5 cellular contexts compared by ENCODE assay signal in the genomic region with DNA sequence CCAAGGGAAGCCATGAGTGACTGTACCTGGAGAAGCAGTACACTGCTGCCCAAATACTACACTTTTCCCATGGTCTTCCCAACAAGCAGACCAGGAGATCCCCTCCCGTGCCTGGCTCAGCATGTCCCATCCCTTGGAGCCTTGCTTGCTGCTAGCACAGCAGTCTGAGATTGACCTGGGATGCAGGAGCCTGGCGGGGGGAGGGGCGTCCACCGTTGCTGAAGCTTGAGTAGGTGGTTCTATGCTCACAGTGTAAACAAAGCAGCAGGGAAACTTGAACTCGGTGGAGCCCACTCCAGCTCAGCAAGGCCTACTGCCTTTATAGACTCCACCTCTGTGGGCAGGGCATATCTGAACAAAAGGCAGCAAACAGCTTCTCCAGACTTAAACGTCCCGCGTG.
A peak's percentile ranks its signal among the peaks of the same experiment; 100 is the strongest.
DNase-seq lines count a peak whose midpoint lies in the region; ATAC-seq and FAIRE-seq lines count a peak whose summit lies in the region.
"Not testable (repeated sequence)": the region's sequence is repeated elsewhere in the genome, so short reads cannot be mapped to it uniquely, and the experiment has no call there.

No MANE protein-coding gene starts in this region.

- H2BK5ac ChIP-seq in mesenchymal stem cell (ENCODE audit: low read depth, low read length, poor library complexity, severe bottlenecking); neuronal stem cell (ENCODE audit: low read length): not testable (repeated sequence)

- not testable (repeated sequence) for H2BK12ac ChIP-seq in mesenchymal stem cell (ENCODE audit: low read length in 2 of 2); neuronal stem cell (ENCODE audit: low read length)

- not testable (repeated sequence) for H3K4me3 ChIP-seq in right cardiac atrium (ENCODE audit: low read length); mesenchymal stem cell (ENCODE audit: insufficient read depth in 1 of 2, low read depth in 1 of 2, low read length in 2 of 2); neuronal stem cell (ENCODE audit: low read length in 2 of 2)

- not testable (repeated sequence) for H3K4me1 ChIP-seq in right cardiac atrium (ENCODE audit: control insufficient read depth, insufficient read depth, low read length); mesenchymal stem cell (ENCODE audit: control insufficient read depth, insufficient read depth, low read depth, low read length); neuronal stem cell (ENCODE audit: control insufficient read depth in 2 of 2, insufficient read depth in 1 of 2, low read depth in 1 of 2, low read length in 2 of 2)

- intact Hi-C loops in left ventricle myocardium superior (cut with micrococcal nuclease); right cardiac atrium (cut with DNase I): not testable (repeated sequence)

- peak; percentile 31 for FAIRE-seq in HTR-8/SVneo (lab: Jason Lieb, UNC)

- not testable (repeated sequence) for H4K8ac ChIP-seq in mesenchymal stem cell (ENCODE audit: low read length); neuronal stem cell (ENCODE audit: low read depth, low read length)

- H3K4me2 ChIP-seq in mesenchymal stem cell (ENCODE audit: low read length, poor library complexity, severe bottlenecking); neuronal stem cell (ENCODE audit: insufficient read depth, low read length, poor library complexity, severe bottlenecking): not testable (repeated sequence)

- H3K36me3 ChIP-seq in mesenchymal stem cell (ENCODE audit: control insufficient read depth in 1 of 2, insufficient read depth in 2 of 2, low read depth in 1 of 2, low read length in 2 of 2); neuronal stem cell (replicated peaks in 1 of 2; ENCODE audit: control insufficient read depth in 2 of 2, insufficient read depth in 2 of 2, low read length in 2 of 2): not testable (repeated sequence)

- WGBS in right cardiac atrium: 87% methylated on average over 8 of the region's 8 CpGs
- 84% methylated on average over 8 of the region's 8 CpGs for WGBS in mesenchymal stem cell
- no CpG with 5 or more reads among the region's 8 CpGs for WGBS in neuronal stem cell (ENCODE audit: extremely low coverage in 2 of 2, insufficient read length in 2 of 2, insufficient replicate concordance in 1 of 2), 2 donors

- peak overlapping the region; percentile 15 for H4K91ac ChIP-seq in mesenchymal stem cell (ENCODE audit: low read length)
- H4K91ac ChIP-seq in neuronal stem cell (ENCODE audit: low read depth, low read length, poor library complexity): not testable (repeated sequence)

- not testable (repeated sequence) for H3K14ac ChIP-seq in mesenchymal stem cell (ENCODE audit: low read length in 2 of 2); neuronal stem cell (ENCODE audit: low read length)

- not testable (repeated sequence) for H3K4ac ChIP-seq in mesenchymal stem cell (ENCODE audit: low read depth in 1 of 2, low read length in 2 of 2); neuronal stem cell (ENCODE audit: low read length)

- H2BK15ac ChIP-seq in mesenchymal stem cell (ENCODE audit: low read depth, poor library complexity, severe bottlenecking); neuronal stem cell (ENCODE audit: low read length): not testable (repeated sequence)

- not testable (repeated sequence) for H2AFZ ChIP-seq in mesenchymal stem cell (ENCODE audit: low read depth, low read length)
- peak overlapping the region; percentile 17 for H2AFZ ChIP-seq in neuronal stem cell (ENCODE audit: low read length)

- H3K18ac ChIP-seq in mesenchymal stem cell (ENCODE audit: low read depth in 1 of 2, low read length in 2 of 2); neuronal stem cell (ENCODE audit: low read length): not testable (repeated sequence)

- H2BK120ac ChIP-seq in mesenchymal stem cell (ENCODE audit: low read depth, low read length); neuronal stem cell (ENCODE audit: low read depth, low read length): not testable (repeated sequence)

- H3K9me3 ChIP-seq in right cardiac atrium (ENCODE audit: control insufficient read depth, low read length); mesenchymal stem cell (ENCODE audit: control insufficient read depth, low read length); neuronal stem cell (replicated peaks in 1 of 2; ENCODE audit: control insufficient read depth in 2 of 2, insufficient read depth in 1 of 2, low read depth in 1 of 2, low read length in 2 of 2): not testable (repeated sequence)

- not testable (repeated sequence) for DNase-seq in HTR-8/SVneo (ENCODE audit: insufficient read length, low spot score); mesenchymal stem cell; neuronal stem cell (ENCODE audit: low spot score)
- DNase-seq in left ventricle myocardium superior (peak; percentile 25), right cardiac atrium (peak in 2 of 3 donors; percentile 29 to 38)

- not testable (repeated sequence) for H3K79me1 ChIP-seq in mesenchymal stem cell (replicated peaks; ENCODE audit: low read length, poor library complexity, severe bottlenecking); neuronal stem cell (ENCODE audit: low read depth, low read length)

- not testable (repeated sequence) for H3K27me3 ChIP-seq in right cardiac atrium (ENCODE audit: control insufficient read depth, insufficient read depth); mesenchymal stem cell (ENCODE audit: control insufficient read depth in 1 of 2, insufficient read depth in 1 of 2, low read length in 2 of 2); neuronal stem cell (ENCODE audit: control insufficient read depth in 3 of 3, insufficient read depth in 3 of 3, low read depth in 1 of 3, low read length in 3 of 3)

- H2AK5ac ChIP-seq in mesenchymal stem cell (ENCODE audit: low read length, severe bottlenecking); neuronal stem cell (ENCODE audit: low read depth, low read length): not testable (repeated sequence)

- not testable (repeated sequence) for ATAC-seq in left ventricle myocardium superior, right cardiac atrium

- H3K9ac ChIP-seq in mesenchymal stem cell (ENCODE audit: low read length); neuronal stem cell (ENCODE audit: low read depth, low read length, poor library complexity): not testable (repeated sequence)

- H3K23ac ChIP-seq in mesenchymal stem cell (ENCODE audit: low read length in 2 of 2); neuronal stem cell (ENCODE audit: low read depth, low read length, poor library complexity): not testable (repeated sequence)

- H3K27ac ChIP-seq in right cardiac atrium (ENCODE audit: low read length); mesenchymal stem cell (ENCODE audit: low read length, poor library complexity, severe bottlenecking); neuronal stem cell (replicated peaks; ENCODE audit: low read length): not testable (repeated sequence)
